ENCODE assay signal across 25 cellular contexts in the genomic region with DNA sequence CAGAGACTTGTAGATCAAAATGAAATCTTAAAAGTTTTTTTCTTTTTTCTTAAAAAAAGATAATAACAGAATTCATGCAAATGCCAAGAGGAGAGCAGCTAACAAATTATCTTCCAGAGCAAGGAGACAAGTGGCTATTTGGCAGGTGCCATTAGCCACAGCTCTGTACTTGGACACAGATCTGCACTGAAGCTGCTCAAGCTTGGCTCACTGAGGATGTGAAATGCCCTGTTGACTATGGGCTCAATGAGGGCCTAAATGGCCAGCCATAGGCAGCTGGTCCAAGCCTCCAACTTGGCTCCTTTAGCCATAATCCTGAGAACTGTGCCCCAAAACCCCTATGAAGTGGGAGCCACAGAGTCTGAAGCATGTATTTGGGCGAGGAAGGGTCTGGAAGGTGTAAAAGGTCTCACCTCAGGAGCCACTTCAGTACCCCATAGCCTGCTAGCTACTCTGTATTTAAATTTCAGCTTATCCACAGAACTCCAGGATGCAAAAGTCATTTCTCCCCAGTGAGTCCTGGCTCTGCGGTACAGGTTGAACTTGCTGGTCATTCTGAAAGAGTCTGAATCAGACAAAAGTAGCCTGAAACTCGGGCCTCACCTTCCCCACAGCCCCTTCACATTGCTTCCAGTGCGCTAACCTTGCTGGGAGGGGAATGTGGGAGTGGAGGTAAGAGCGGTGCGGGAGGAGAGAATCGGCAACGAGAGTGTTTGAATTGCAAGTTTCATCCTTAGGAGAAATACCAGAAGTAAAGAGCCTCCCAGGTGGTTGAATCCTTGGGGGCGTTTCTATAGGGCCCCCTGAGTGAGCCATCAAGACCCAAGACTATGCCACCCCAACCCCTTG. TPM values are rescaled to one million over a fixed set of nuclear protein-coding genes. Genes with fewer than 3 reads are reported as not detected.
"Had no signal": no experiment of that assay in that cellular context is flagged by ENCODE, and none has a peak within 500 bp of the region (broad histone marks: within the 10 kb centered on the region; RNA-seq: fewer than 3 reads in every experiment).

No MANE protein-coding gene starts in this region.

- H3K4me3 ChIP-seq: heart right ventricle, left ventricle myocardium inferior, pancreas, psoas muscle, thoracic aorta, upper lobe of left lung had no signal

- DNase-seq: activated CD4-positive, alpha-beta memory T cell treated with anti-CD3 and anti-CD28 coated beads, Interleukin-2, amount 10 ng/mL, durations not matched to agents 7 days and 5 days; activated CD4-positive, alpha-beta T cell treated with anti-CD3 and anti-CD28 coated beads for 48 hours; activated CD4-positive, CD25-positive, alpha-beta regulatory T cell; activated effector memory CD4-positive, alpha-beta T cell treated with Interleukin-2 at 50 U/mL for 16 hours; activated naive CD4-positive, alpha-beta T cell treated with anti-CD3 and anti-CD28 coated beads for 36 hours; activated naive CD8-positive, alpha-beta T cell treated with anti-CD3 and anti-CD28 coated beads, Interleukin-2, amount 10 ng/mL, durations not matched to agents 7 days and 5 days; activated T-cell treated with anti-CD3 and anti-CD28 coated beads, Interleukin-2, amount 50 U/mL, for 72 hours; amygdala; foreskin fibroblast; heart right ventricle; left ventricle myocardium inferior; midbrain; natural killer cell; pancreas; psoas muscle; right cardiac atrium; stimulated activated CD4-positive, alpha-beta T cell treated with anti-CD3 and anti-CD28 coated beads, Interleukin-4, amount 100 ng/mL, for 24 hours; stimulated activated naive CD4-positive, alpha-beta T cell treated with Interleukin-2 at 50 U/mL for 16 hours; T-helper 17 cell had no signal

- H3K27ac ChIP-seq: epithelial cell of prostate, heart right ventricle, left ventricle myocardium inferior, neutrophil, pancreas, psoas muscle, thoracic aorta, upper lobe of left lung had no signal

- H3K36me3 ChIP-seq: heart right ventricle, left ventricle myocardium inferior, neutrophil, pancreas, thoracic aorta, upper lobe of left lung had no signal

- H3K4me1 ChIP-seq: pancreas, upper lobe of left lung had no signal

- FAIRE-seq: pancreas had no signal

- H3K9me3 ChIP-seq: left ventricle myocardium inferior, neutrophil, pancreas, psoas muscle, thoracic aorta had no signal

RNA-seq across cellular contexts. Expression of gene ZIC4, which starts 48.0 kb away (rescaled TPM):
- total RNA-seq: activated CD4-positive, alpha-beta memory T cell treated with anti-CD3 and anti-CD28 coated beads, Interleukin-2, amount 10 ng/mL, durations not matched to agents 7 days and 5 days; activated naive CD4-positive, alpha-beta T cell treated with anti-CD3 and anti-CD28 coated beads for 36 hours; activated naive CD8-positive, alpha-beta T cell treated with anti-CD3 and anti-CD28 coated beads, Interleukin-2, amount 10 ng/mL, durations not matched to agents 7 days and 5 days; activated T-cell treated with anti-CD3 and anti-CD28 coated beads, Interleukin-2, amount 50 U/mL, for 72 hours; fibroblast of lung; heart right ventricle; left ventricle myocardium inferior; lung microvascular endothelial cell; natural killer cell; pancreas; right cardiac atrium; T-helper 17 cell; thoracic aorta; upper lobe of left lung had no signal

RNA-seq across cellular contexts. Expression of gene ZIC1, which starts 50.8 kb away (rescaled TPM):
- total RNA-seq: activated CD4-positive, alpha-beta memory T cell treated with anti-CD3 and anti-CD28 coated beads, Interleukin-2, amount 10 ng/mL, durations not matched to agents 7 days and 5 days; activated naive CD4-positive, alpha-beta T cell treated with anti-CD3 and anti-CD28 coated beads for 36 hours; activated naive CD8-positive, alpha-beta T cell treated with anti-CD3 and anti-CD28 coated beads, Interleukin-2, amount 10 ng/mL, durations not matched to agents 7 days and 5 days; activated T-cell treated with anti-CD3 and anti-CD28 coated beads, Interleukin-2, amount 50 U/mL, for 72 hours; fibroblast of lung; heart right ventricle; left ventricle myocardium inferior; lung microvascular endothelial cell; natural killer cell; pancreas; T-helper 17 cell; upper lobe of left lung had no signal
